ENCODE assay signal across 18 cellular contexts in genomic region chr5:113266913-113267227, GRCh38.
DNase-seq lines count a peak whose midpoint lies in the region; ATAC-seq, FAIRE-seq and TF ChIP-seq lines count a peak whose summit lies in the region.
"Had no signal": no experiment of that assay in that cellular context is flagged by ENCODE, and none has a peak within 500 bp of the region (broad histone marks: within the 10 kb centered on the region; RNA-seq: fewer than 3 reads in every experiment).

No MANE protein-coding gene starts in this region.

- CTCF ChIA-PET in RWPE1 (lab: Yijun Ruan, JAX) = no interaction called here

- ATAC-seq in GM21576 (IDR thresholded peaks at IDR 0.05; ENCODE audit: unreplicated experiment) = no peak
- ATAC-seq: activated T-cell treated with anti-CD3 and anti-CD28 coated beads, Interleukin-2, amount 50 U/mL, for 72 hours; stimulated activated memory B cell treated with anti-CD40 and anti-IgM and Interleukin-4, amounts not matched to agents 10 μg/mL and 1 μg/mL and 100 μg/mL, for 72 hours had no signal

- no peak overlapping the region for H3K4me3 ChIP-seq in fibroblast of villous mesenchyme (ENCODE audit: low read depth, low read length)
- H3K4me3 ChIP-seq: thyroid gland had no signal

- FAIRE-seq in RCC 7860 (lab: Jason Lieb, UNC) = no peak
- FAIRE-seq: HTR-8/SVneo had no signal

- DNase-seq in NCI-H1417 (lab: John Stamatoyannopoulos, UW) (peak in 2 of 3 experiments; percentile 34 to 73), NCI-H1417 treated with DMSO at 0.1 percent for 48 hours (lab: John Stamatoyannopoulos, UW) (no peak), RWPE1 (ENCODE audit: low spot score) (peak; percentile 80), fibroblast of villous mesenchyme (ENCODE audit: low read depth) (peak; percentile 23), renal cortical epithelial cell (ENCODE audit: low read depth) (peak; percentile 66), dermis blood vessel endothelial cell (no peak), RCC 7860 (ENCODE audit: low spot score) (no peak)
- DNase-seq: 8988T; activated B cell treated with CpG ODN at 0.5 μM for 24 hours; activated T-cell treated with anti-CD3 and anti-CD28 coated beads, Interleukin-2, amount 50 U/mL, for 72 hours; C1 segment of cervical spinal cord; head of caudate nucleus; NCI-H1694; NCI-H446; thyroid gland had no signal

- peak overlapping the region; percentile 60; the same call in 1 of the 2 replicates for H3K27ac ChIP-seq in RWPE1
- H3K27ac ChIP-seq: thyroid gland had no signal

- POLR2A ChIA-PET in RWPE1 (lab: Yijun Ruan, JAX; ENCODE audit: low non-redundant PET) = no interaction called here

- TF ChIP-seq CTCF in RWPE1 (conservative IDR thresholded peaks at IDR 0.05; ENCODE audit: low read depth) = no peak
- no peak for TF ChIP-seq CTCF in fibroblast of villous mesenchyme (IDR thresholded peaks at IDR 0.05; ENCODE audit: insufficient read depth, low read depth, low read length)

Comparison
In these comparisons a context has a peak if more than half of its experiments do, and no peak if none do; other contexts are left out.
1. DNase-seq: peak in NCI-H1417 (2 of 3), RWPE1 (single experiment), fibroblast of villous mesenchyme (single experiment) and renal cortical epithelial cell (single experiment); none in NCI-H1417 treated with DMSO at 0.1 percent for 48 hours (single experiment), dermis blood vessel endothelial cell (single experiment) and RCC 7860 (single experiment).